1 cellular context compared by ENCODE assay signal in the genomic region with DNA sequence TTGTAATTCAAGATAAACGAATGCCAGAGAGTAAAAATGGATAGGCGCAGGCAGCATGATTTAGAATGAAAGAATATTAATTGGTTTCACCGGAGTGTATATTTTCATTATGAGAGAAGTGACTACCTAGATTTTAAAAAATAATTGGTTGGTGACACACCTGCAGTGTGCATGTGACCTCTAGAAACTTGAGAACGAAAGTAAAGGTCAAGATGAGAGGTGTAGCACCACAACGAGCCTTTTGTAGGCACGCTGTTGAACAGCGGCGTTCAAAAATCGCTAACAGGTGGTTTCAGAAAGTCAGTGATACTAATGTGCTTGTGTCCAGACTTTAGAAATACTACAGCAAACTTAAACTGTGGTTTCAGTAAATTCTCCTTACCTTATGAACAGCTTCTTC.
TF ChIP-seq lines count a peak whose summit lies in the region.

No MANE protein-coding gene starts in this region.

TF ChIP-seq in GM23338, 12 proteins besides CTCF, POLR2A, EP300 and RAD21 (continued from another document):
- TF ChIP-seq, protein P1, sequence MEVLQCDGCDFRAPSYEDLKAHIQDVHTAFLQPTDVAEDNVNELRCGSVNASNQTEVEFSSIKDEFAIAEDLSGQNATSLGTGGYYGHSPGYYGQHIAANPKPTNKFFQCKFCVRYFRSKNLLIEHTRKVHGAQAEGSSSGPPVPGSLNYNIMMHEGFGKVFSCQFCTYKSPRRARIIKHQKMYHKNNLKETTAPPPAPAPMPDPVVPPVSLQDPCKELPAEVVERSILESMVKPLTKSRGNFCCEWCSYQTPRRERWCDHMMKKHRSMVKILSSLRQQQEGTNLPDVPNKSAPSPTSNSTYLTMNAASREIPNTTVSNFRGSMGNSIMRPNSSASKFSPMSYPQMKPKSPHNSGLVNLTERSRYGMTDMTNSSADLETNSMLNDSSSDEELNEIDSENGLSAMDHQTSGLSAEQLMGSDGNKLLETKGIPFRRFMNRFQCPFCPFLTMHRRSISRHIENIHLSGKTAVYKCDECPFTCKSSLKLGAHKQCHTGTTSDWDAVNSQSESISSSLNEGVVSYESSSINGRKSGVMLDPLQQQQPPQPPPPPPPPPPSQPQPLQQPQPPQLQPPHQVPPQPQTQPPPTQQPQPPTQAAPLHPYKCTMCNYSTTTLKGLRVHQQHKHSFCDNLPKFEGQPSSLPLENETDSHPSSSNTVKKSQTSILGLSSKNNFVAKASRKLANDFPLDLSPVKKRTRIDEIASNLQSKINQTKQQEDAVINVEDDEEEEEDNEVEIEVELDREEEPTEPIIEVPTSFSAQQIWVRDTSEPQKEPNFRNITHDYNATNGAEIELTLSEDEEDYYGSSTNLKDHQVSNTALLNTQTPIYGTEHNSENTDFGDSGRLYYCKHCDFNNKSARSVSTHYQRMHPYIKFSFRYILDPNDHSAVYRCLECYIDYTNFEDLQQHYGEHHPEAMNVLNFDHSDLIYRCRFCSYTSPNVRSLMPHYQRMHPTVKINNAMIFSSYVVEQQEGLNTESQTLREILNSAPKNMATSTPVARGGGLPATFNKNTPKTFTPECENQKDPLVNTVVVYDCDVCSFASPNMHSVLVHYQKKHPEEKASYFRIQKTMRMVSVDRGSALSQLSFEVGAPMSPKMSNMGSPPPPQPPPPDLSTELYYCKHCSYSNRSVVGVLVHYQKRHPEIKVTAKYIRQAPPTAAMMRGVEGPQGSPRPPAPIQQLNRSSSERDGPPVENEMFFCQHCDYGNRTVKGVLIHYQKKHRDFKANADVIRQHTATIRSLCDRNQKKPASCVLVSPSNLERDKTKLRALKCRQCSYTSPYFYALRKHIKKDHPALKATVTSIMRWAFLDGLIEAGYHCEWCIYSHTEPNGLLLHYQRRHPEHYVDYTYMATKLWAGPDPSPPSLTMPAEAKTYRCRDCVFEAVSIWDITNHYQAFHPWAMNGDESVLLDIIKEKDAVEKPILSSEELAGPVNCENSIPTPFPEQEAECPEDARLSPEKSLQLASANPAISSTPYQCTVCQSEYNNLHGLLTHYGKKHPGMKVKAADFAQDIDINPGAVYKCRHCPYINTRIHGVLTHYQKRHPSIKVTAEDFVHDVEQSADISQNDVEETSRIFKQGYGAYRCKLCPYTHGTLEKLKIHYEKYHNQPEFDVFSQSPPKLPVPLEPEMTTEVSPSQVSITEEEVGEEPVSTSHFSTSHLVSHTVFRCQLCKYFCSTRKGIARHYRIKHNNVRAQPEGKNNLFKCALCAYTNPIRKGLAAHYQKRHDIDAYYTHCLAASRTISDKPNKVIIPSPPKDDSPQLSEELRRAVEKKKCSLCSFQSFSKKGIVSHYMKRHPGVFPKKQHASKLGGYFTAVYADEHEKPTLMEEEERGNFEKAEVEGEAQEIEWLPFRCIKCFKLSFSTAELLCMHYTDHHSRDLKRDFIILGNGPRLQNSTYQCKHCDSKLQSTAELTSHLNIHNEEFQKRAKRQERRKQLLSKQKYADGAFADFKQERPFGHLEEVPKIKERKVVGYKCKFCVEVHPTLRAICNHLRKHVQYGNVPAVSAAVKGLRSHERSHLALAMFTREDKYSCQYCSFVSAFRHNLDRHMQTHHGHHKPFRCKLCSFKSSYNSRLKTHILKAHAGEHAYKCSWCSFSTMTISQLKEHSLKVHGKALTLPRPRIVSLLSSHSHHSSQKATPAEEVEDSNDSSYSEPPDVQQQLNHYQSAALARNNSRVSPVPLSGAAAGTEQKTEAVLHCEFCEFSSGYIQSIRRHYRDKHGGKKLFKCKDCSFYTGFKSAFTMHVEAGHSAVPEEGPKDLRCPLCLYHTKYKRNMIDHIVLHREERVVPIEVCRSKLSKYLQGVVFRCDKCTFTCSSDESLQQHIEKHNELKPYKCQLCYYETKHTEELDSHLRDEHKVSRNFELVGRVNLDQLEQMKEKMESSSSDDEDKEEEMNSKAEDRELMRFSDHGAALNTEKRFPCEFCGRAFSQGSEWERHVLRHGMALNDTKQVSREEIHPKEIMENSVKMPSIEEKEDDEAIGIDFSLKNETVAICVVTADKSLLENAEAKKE (CRISPR knock-in tag; IDR thresholded peaks at IDR 0.05): no peak
- TF ChIP-seq JUNB (IDR thresholded peaks at IDR 0.05; ENCODE audit: unreplicated experiment) (no peak), NANOG (IDR thresholded peaks at IDR 0.05; ENCODE audit: borderline replicate concordance) (no peak), EZH2 (IDR thresholded peaks at IDR 0.05; ENCODE audit: low read depth, unreplicated experiment) (no peak)
